In genomic region chr7:70316745-70317144, GRCh38 we compare ENCODE assay signal across 2 cellular contexts.
TF ChIP-seq lines count a peak whose summit lies in the region.

No MANE protein-coding gene starts in this region.

TF ChIP-seq in SK-N-SH, 30 proteins besides CTCF, POLR2A, EP300 and RAD21 (continued from another document):
- no peak for TF ChIP-seq POLR2AphosphoS5 (IDR thresholded peaks at IDR 0.05; ENCODE audit: low read depth, low read length)
- TF ChIP-seq TCF12 (IDR thresholded peaks at IDR 0.05), result no peak
- TF ChIP-seq SIN3A (IDR thresholded peaks at IDR 0.05; ENCODE audit: borderline replicate concordance, low read depth, low read length), result no peak
- no peak for TF ChIP-seq SMC3 (IDR thresholded peaks at IDR 0.05; ENCODE audit: low read depth, low read length)
- no peak for TF ChIP-seq FOSL2 (IDR thresholded peaks at IDR 0.05; ENCODE audit: borderline replicate concordance, low read depth)
- TF ChIP-seq MEF2A (IDR thresholded peaks at IDR 0.05; ENCODE audit: borderline replicate concordance, low read depth), result no peak
TF ChIP-seq in SK-N-SH: peak in this region for 0.

TF ChIP-seq in SK-N-SH treated with all-trans-retinoic acid at 6 μM for 48 hours, 23 proteins besides CTCF, POLR2A, EP300 and RAD21 (continued from another document):
- no peak for TF ChIP-seq PATZ1 (CRISPR knock-in tag; IDR thresholded peaks at IDR 0.05; ENCODE audit: borderline replicate concordance)
- TF ChIP-seq ZNF565 (CRISPR knock-in tag; conservative IDR thresholded peaks at IDR 0.05; ENCODE audit: low read depth), result no peak
- TF ChIP-seq ZNF70 (CRISPR knock-in tag; IDR thresholded peaks at IDR 0.05), result no peak
- no peak for TF ChIP-seq OSR1 (CRISPR knock-in tag; IDR thresholded peaks at IDR 0.05)
- no peak for TF ChIP-seq ARNTL (CRISPR knock-in tag; IDR thresholded peaks at IDR 0.05; ENCODE audit: borderline replicate concordance, low read depth)
- TF ChIP-seq ISL1 (CRISPR knock-in tag; IDR thresholded peaks at IDR 0.05), result no peak
- TF ChIP-seq CSRNP3 (CRISPR knock-in tag; IDR thresholded peaks at IDR 0.05), result no peak
- TF ChIP-seq TSHZ2 (CRISPR knock-in tag; IDR thresholded peaks at IDR 0.05), result no peak
- no peak for TF ChIP-seq ZFP3 (CRISPR knock-in tag; IDR thresholded peaks at IDR 0.05)
- TF ChIP-seq PPARA (CRISPR knock-in tag; IDR thresholded peaks at IDR 0.05; ENCODE audit: borderline replicate concordance), result no peak
- no peak for TF ChIP-seq RARB (CRISPR knock-in tag; IDR thresholded peaks at IDR 0.05)
